ENCODE assay signal across 30 cellular contexts in the genomic region with DNA sequence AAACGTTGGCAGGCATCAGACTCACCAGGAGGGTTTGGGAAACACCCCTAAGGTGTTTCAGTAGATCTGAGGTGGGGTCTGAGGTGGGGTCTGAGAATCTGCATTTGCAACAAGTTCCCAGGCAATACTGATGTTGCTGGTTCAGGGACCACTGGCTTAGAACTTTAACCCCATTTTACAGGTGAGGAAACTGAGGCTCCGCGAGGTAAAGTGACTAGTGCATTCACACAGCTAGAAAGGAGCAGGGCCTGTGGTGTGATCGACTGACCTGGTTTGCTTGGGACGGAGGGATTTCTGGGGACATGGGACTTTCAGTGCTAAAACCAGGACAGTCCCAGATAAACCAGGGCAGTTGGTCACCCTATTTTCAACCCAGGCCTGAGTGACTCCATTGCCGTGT.
"Had no signal": no experiment of that assay in that cellular context is flagged by ENCODE, and none has a peak within 500 bp of the region (broad histone marks: within the 10 kb centered on the region; RNA-seq: fewer than 3 reads in every experiment).

No MANE protein-coding gene starts in this region.

- H3K4me1 ChIP-seq: adrenal gland, body of pancreas had no signal

- H3K27ac ChIP-seq: adrenal gland, body of pancreas, cardiac muscle cell, coronary artery, dorsolateral prefrontal cortex, VCaP had no signal

- H3K4me3 ChIP-seq: adrenal gland, body of pancreas, cardiac muscle cell, coronary artery, dorsolateral prefrontal cortex had no signal

- H3K36me3 ChIP-seq: adrenal gland, cardiac muscle cell had no signal

- H3K9me3 ChIP-seq: adrenal gland, body of pancreas had no signal

- FAIRE-seq: endometrium, endothelial cell of umbilical vein, frontal cortex, TTC549 had no signal

- ATAC-seq: activated naive CD8-positive, alpha-beta T cell treated with anti-CD3 and anti-CD28 coated beads, Interleukin-2, amount 50 U/mL, for 24 hours; body of pancreas; esophagus mucosa; WTC11 had no signal

- DNase-seq: activated CD4-positive, alpha-beta memory T cell treated with anti-CD3 and anti-CD28 coated beads, Interleukin-2, amount 10 ng/mL, durations not matched to agents 7 days and 5 days; activated CD4-positive, alpha-beta T cell treated with anti-CD3 and anti-CD28 coated beads for 1 hour; activated CD4-positive, alpha-beta T cell treated with anti-CD3 and anti-CD28 coated beads for 4 hours; activated CD4-positive, alpha-beta T cell treated with anti-CD3 and anti-CD28 coated beads, Interleukin-2, amount 10 ng/mL, durations not matched to agents 7 days and 5 days; activated CD4-positive, alpha-beta T cell treated with anti-CD3 and anti-CD28 coated beads, Interleukin-2, amount 50 U/mL, for 4 hours; activated CD8-positive, alpha-beta memory T cell treated with anti-CD3 and anti-CD28 coated beads, Interleukin-2, amount 50 U/mL, for 4 hours; activated effector memory CD4-positive, alpha-beta T cell treated with anti-CD3 and anti-CD28 coated beads, Interleukin-2, amount 50 U/mL, for 16 hours; activated naive CD4-positive, alpha-beta T cell treated with anti-CD3 and anti-CD28 coated beads for 36 hours; activated naive CD8-positive, alpha-beta T cell treated with anti-CD3 and anti-CD28 coated beads for 36 hours; activated naive CD8-positive, alpha-beta T cell treated with anti-CD3 and anti-CD28 coated beads, Interleukin-2, amount 50 U/mL, for 24 hours; activated T-cell treated with anti-CD3 and anti-CD28 coated beads, Interleukin-2, amount 50 U/mL, for 1 hour; activated T-cell treated with anti-CD3 and anti-CD28 coated beads, Interleukin-2, amount 50 U/mL, for 48 hours; adrenal gland; amygdala; aorta; body of pancreas; dorsolateral prefrontal cortex; effector CD4-positive, alpha-beta T cell; foreskin fibroblast; head of caudate nucleus; T-helper 2 cell had no signal

- H3K27me3 ChIP-seq: adrenal gland, body of pancreas, cardiac muscle cell had no signal
